1 cellular context compared by ENCODE assay signal in genomic region chr17:82384051-82384729, GRCh38.
TF ChIP-seq lines count a peak whose summit lies in the region.

No MANE protein-coding gene starts in this region.

TF ChIP-seq in Ishikawa, 13 proteins besides CTCF, POLR2A, EP300 and RAD21 (continued from another document):
- no peak for TF ChIP-seq REST (IDR thresholded peaks at IDR 0.05; ENCODE audit: low read depth)
- no peak for TF ChIP-seq CREB1 (IDR thresholded peaks at IDR 0.05; ENCODE audit: low read depth)
- peak; percentile 76 for TF ChIP-seq TEAD4 (IDR thresholded peaks at IDR 0.05)
- no peak; the same call in 1 of the 2 replicates for TF ChIP-seq FOXM1 (IDR thresholded peaks at IDR 0.05; ENCODE audit: borderline replicate concordance, low read depth)
- no peak for TF ChIP-seq EGR1 (IDR thresholded peaks at IDR 0.05)
- no peak; the same call in 1 of the 2 replicates for TF ChIP-seq MAX (IDR thresholded peaks at IDR 0.05)
